In genomic region chr12:94141004-94141764, GRCh38 we compare ENCODE assay signal across 18 cellular contexts. TPM values are rescaled to one million over a fixed set of nuclear protein-coding genes. Genes with fewer than 3 reads are reported as not detected.
DNase-seq lines count a peak whose midpoint lies in the region; ATAC-seq, FAIRE-seq and TF ChIP-seq lines count a peak whose summit lies in the region.
"Had no signal": no experiment of that assay in that cellular context is flagged by ENCODE, and none has a peak within 500 bp of the region (broad histone marks: within the 10 kb centered on the region; RNA-seq: fewer than 3 reads in every experiment).

No MANE protein-coding gene starts in this region.

- intact Hi-C loops in HepG2 (cut with micrococcal nuclease; ENCODE audit: unreplicated experiment) (loop anchor here (10.0 kb wide), 1 partner anchor 164 kb away; no protein-coding TSS in a partner anchor), lower leg skin (cut with DNase I; ENCODE audit: low total_unique reads) (loop anchor here (10.0 kb wide), 1 partner anchor 374 kb away; no protein-coding TSS in a partner anchor)

- H3K9me2 ChIP-seq in Karpas-422 (replicated peaks; ENCODE audit: insufficient read depth, low read length) = no peaks in the 10 kb centered on the region

- peak; percentile 22 for ATAC-seq in HepG2
- ATAC-seq in stimulated activated naive CD8-positive, alpha-beta T cell treated with anti-CD3 and anti-CD28 coated beads, Interleukin-15, amount 100 ng/mL, for 72 hours = peak; percentile 39

- peak overlapping the region in 1 of 2 donors; percentile 50 for H3K27ac Mint-ChIP-seq in stimulated activated naive CD8-positive, alpha-beta T cell treated with anti-CD3 and anti-CD28 coated beads, Interleukin-15, amount 100 ng/mL, for 72 hours
- H3K27ac Mint-ChIP-seq: GM23338 had no signal

- H4K20me1 ChIP-seq in HepG2 (ENCODE audit: insufficient read depth, low read length) (no peaks in the 10 kb centered on the region), Karpas-422 (ENCODE audit: insufficient read depth, low read depth, low read length) (no peaks in the 10 kb centered on the region)

- peak overlapping the region; percentile 14; the same call in 1 of the 2 replicates for H3K4me2 ChIP-seq in HepG2 (ENCODE audit: low read depth, low read length)
- H3K4me2 ChIP-seq in Karpas-422 (ENCODE audit: low read depth, low read length, poor library complexity, severe bottlenecking) = no peak overlapping the region
- H3K4me2 ChIP-seq: GM23338 had no signal

- TF ChIP-seq RAD21 in HepG2 (CRISPR knock-in tag; IDR thresholded peaks at IDR 0.05) = no peak

- WGBS in HepG2 (ENCODE audit: low lambda C conversion rate) = 43% methylated on average over 10 of the region's 15 CpGs
- WGBS in lower leg skin, 2 donors = 96 to 99% methylated on average over 14 to 15 of the region's 15 CpGs

- H3K9me3 Mint-ChIP-seq in stimulated activated naive CD8-positive, alpha-beta T cell treated with anti-CD3 and anti-CD28 coated beads, Interleukin-15, amount 100 ng/mL, for 72 hours = no peaks in the 10 kb centered on the region
- H3K9me3 Mint-ChIP-seq: CD4-positive, CD25-positive, alpha-beta regulatory T cell; GM23338 had no signal

- no peak for FAIRE-seq in HepG2 (lab: Jason Lieb, UNC)

- no peak overlapping the region for H2AFZ ChIP-seq in HepG2 (ENCODE audit: low read length)
- no peak overlapping the region for H2AFZ ChIP-seq in Karpas-422 (ENCODE audit: low read length)

- no peak overlapping the region for H3K4me3 Mint-ChIP-seq in stimulated activated naive CD8-positive, alpha-beta T cell treated with anti-CD3 and anti-CD28 coated beads, Interleukin-15, amount 100 ng/mL, for 72 hours
- H3K4me3 Mint-ChIP-seq: GM23338 had no signal

- no peaks in the 10 kb centered on the region for H3K36me3 ChIP-seq in H7 (replicated peaks; ENCODE audit: control insufficient read depth, insufficient read depth, low read length)
- H3K36me3 ChIP-seq in HepG2 (replicated peaks in 1 of 2; ENCODE audit: control insufficient read depth in 1 of 2, insufficient read depth in 2 of 2, low read length in 2 of 2) = no peaks in the 10 kb centered on the region
- H3K36me3 ChIP-seq in Karpas-422 (ENCODE audit: insufficient read depth, low read length) = no peaks in the 10 kb centered on the region
- H3K36me3 ChIP-seq: HAP-1, Peyer's patch had no signal

- H3K4me1 Mint-ChIP-seq in stimulated activated naive CD8-positive, alpha-beta T cell treated with anti-CD3 and anti-CD28 coated beads, Interleukin-15, amount 100 ng/mL, for 72 hours = no peaks in the 10 kb centered on the region
- H3K4me1 Mint-ChIP-seq: CD4-positive, CD25-positive, alpha-beta regulatory T cell had no signal

- DNase-seq in activated CD8-positive, alpha-beta memory T cell treated with anti-CD3 and anti-CD28 coated beads, Interleukin-2, amount 50 U/mL, for 48 hours = peak; percentile 44
- no peak for DNase-seq in activated CD8-positive, alpha-beta memory T cell treated with anti-CD3 and anti-CD28 coated beads for 24 hours
- DNase-seq in H7 (peak; percentile 30), HepG2 (ENCODE audit: low spot score) (no peak), lower leg skin (ENCODE audit: low spot score in 2 of 2) (no peak), Karpas-422 (no peak)
- DNase-seq in stimulated activated naive CD8-positive, alpha-beta T cell treated with anti-CD3 and anti-CD28 coated beads, Interleukin-15, amount 100 ng/mL, for 72 hours = no peak
- DNase-seq: DMS153, KG1, NCI-H2029 treated with DMSO at 0.1 percent for 48 hours, NCI-H2227 treated with DMSO at 0.1 percent for 48 hours, NCI-H526 treated with DMSO at 0.1 percent for 48 hours, SIG-M5 had no signal

- TF ChIP-seq POLR2A in HepG2 (IDR thresholded peaks at IDR 0.05; ENCODE audit: insufficient read depth in 1 of 2, low read depth in 2 of 2, low read length in 2 of 2) (no peak), lower leg skin (IDR thresholded peaks at IDR 0.05) (no peak)

- no peak overlapping the region for H3K4me3 ChIP-seq in H7 (ENCODE audit: insufficient read depth, low read depth, low read length)
- H3K4me3 ChIP-seq in HepG2 (replicated peaks in 1 of 3; ENCODE audit: insufficient read depth in 1 of 3, low read depth in 2 of 3, low read length in 3 of 3) = no peak overlapping the region; a peak in 1 of 6 replicates
- H3K4me3 ChIP-seq in lower leg skin (ENCODE audit: low read depth, poor library complexity, severe bottlenecking) = no peak overlapping the region
- H3K4me3 ChIP-seq in Karpas-422 (ENCODE audit: low read length) = no peak overlapping the region
- H3K4me3 ChIP-seq: GM23338, HAP-1, Peyer's patch, SK-N-MC had no signal

- TF ChIP-seq EP300 in HepG2 (IDR thresholded peaks at IDR 0.05; ENCODE audit: low read depth in 2 of 2, low read length in 2 of 2) = no peak
- no peak for TF ChIP-seq EP300 in HepG2 (CRISPR knock-in tag; IDR thresholded peaks at IDR 0.05; ENCODE audit: borderline replicate concordance)

- in situ Hi-C loops in HepG2 (cut with HindIII; ENCODE audit: extremely low pct_ligation_motif_present, low pct_unique_long_range_greater_than_20kb) = loop anchor here (10.0 to 25.0 kb wide), 2 partner anchors 294 to 621 kb away; no protein-coding TSS in a partner anchor

- H3K9ac ChIP-seq in HepG2 (ENCODE audit: insufficient read depth, low read depth, low read length) (no peak overlapping the region), Karpas-422 (ENCODE audit: low read length) (no peak overlapping the region)

- H3K4me1 ChIP-seq in HepG2 (ENCODE audit: insufficient read depth, low read length) = peaks cover 36% of the 10 kb centered on the region
- H3K4me1 ChIP-seq in Karpas-422 (ENCODE audit: low read length) = no peaks in the 10 kb centered on the region
- H3K4me1 ChIP-seq: Peyer's patch had no signal

- POLR2A ChIA-PET in HepG2 (lab: Yijun Ruan, JAX) = no interaction called here

- no peak overlapping the region for H3K27ac ChIP-seq in HepG2 (ENCODE audit: extremely low read length, insufficient read depth, low read length)
- H3K27ac ChIP-seq in Karpas-422 (ENCODE audit: low read length) = no peak overlapping the region
- H3K27ac ChIP-seq: Peyer's patch, SK-N-MC had no signal

- TF ChIP-seq CTCF in HepG2 (CRISPR knock-in tag; IDR thresholded peaks at IDR 0.05) = no peak
- TF ChIP-seq CTCF in lower leg skin (IDR thresholded peaks at IDR 0.05) = no peak

- H3K9me3 ChIP-seq in HepG2 (ENCODE audit: low read length) (no peaks in the 10 kb centered on the region), Karpas-422 (ENCODE audit: low read length) (no peaks in the 10 kb centered on the region)
- H3K9me3 ChIP-seq: HAP-1, Peyer's patch had no signal

- H3K27me3 ChIP-seq in H7 (ENCODE audit: control insufficient read depth, insufficient read depth, low read length) (peaks cover 4% of the 10 kb centered on the region), HepG2 (ENCODE audit: control insufficient read depth in 1 of 2, insufficient read depth in 2 of 2, low read length in 2 of 2) (no peaks in the 10 kb centered on the region; a peak in 1 of 5 replicates), Karpas-422 (ENCODE audit: low read length) (no peaks in the 10 kb centered on the region)
- H3K27me3 ChIP-seq: Peyer's patch had no signal

- CTCF ChIA-PET in HepG2 (lab: Yijun Ruan, JAX; ENCODE audit: low intra/inter-chr PET ratio, low total read pairs) = interaction anchor here (0.9 to 1.3 kb wide), 2 partner anchors 8 to 392 kb away, joined by 4 read pairs; no protein-coding TSS in a partner anchor

- H3K27me3 Mint-ChIP-seq in stimulated activated naive CD8-positive, alpha-beta T cell treated with anti-CD3 and anti-CD28 coated beads, Interleukin-15, amount 100 ng/mL, for 72 hours = peaks cover 25% of the 10 kb centered on the region

- no TSS peak for BruUV-seq in HepG2 (replicated peaks; lab: Mats Ljungman, UMichigan)

- H3K79me2 ChIP-seq in HepG2 (ENCODE audit: insufficient read depth, low read length) (no peaks in the 10 kb centered on the region), Karpas-422 (ENCODE audit: low read length) (no peaks in the 10 kb centered on the region)

TF ChIP-seq in HepG2, 621 proteins besides CTCF, POLR2A, EP300 and RAD21 (continues in another document):
- no peak for TF ChIP-seq JARID2 (CRISPR knock-in tag; IDR thresholded peaks at IDR 0.05; ENCODE audit: insufficient replicate concordance)
- no peak for TF ChIP-seq ARNTL (CRISPR knock-in tag; IDR thresholded peaks at IDR 0.05)
- TF ChIP-seq ZBTB8A (CRISPR knock-in tag; IDR thresholded peaks at IDR 0.05; ENCODE audit: borderline replicate concordance, low read depth) = no peak
- TF ChIP-seq CENPX (CRISPR knock-in tag; IDR thresholded peaks at IDR 0.05) = no peak
- no peak for TF ChIP-seq XBP1 (CRISPR knock-in tag; IDR thresholded peaks at IDR 0.05)
- no peak for TF ChIP-seq ZNF841 (CRISPR knock-in tag; IDR thresholded peaks at IDR 0.05; ENCODE audit: borderline replicate concordance)

RNA-seq across cellular contexts. Expression of gene PLXNC1, which starts 7.2 kb away (rescaled TPM):
- total RNA-seq in H7 (2014; rRNA removed; shearing (Covaris generic)) = 0.67 and 1.2 TPM in 2 replicates
- total RNA-seq in HepG2 (2016; rRNA removed; fragmentation: Illumina TruSeq; extraction: Trizol) (7.3 and 11.2 TPM in 2 replicates), lower leg skin (10 to 100 TPM in 1 of 4 donors, 1 to 10 TPM in 3; 7.6 to 10.8 (median 8.2) TPM)
- total RNA-seq in HepG2 (2016; cell fraction: cytosol; rRNA removed; fragmentation: Illumina TruSeq; extraction: Trizol; ENCODE audit: low read depth) = 8.1 and 9.0 TPM in 2 replicates
- total RNA-seq in HepG2 (2016; cell fraction: insoluble cytoplasmic fraction; rRNA removed; fragmentation: Illumina TruSeq; extraction: Trizol) = 6.3 and 12.7 TPM in 2 replicates
- total RNA-seq in HepG2 (2016; cell fraction: membrane; rRNA removed; fragmentation: Illumina TruSeq; extraction: Trizol) = 2.8 and 3.1 TPM in 2 replicates
- 20.3 and 30.3 TPM in 2 replicates for total RNA-seq in HepG2 (2016; cell fraction: nucleus; rRNA removed; fragmentation: Illumina TruSeq; extraction: Trizol)
- 6.0 and 6.6 TPM in 2 replicates for polyA plus RNA-seq in HepG2 (2011; rRNA removed)
- 2.7 and 3.6 TPM in 2 replicates for polyA plus RNA-seq in HepG2 (2011; cell fraction: cytosol; rRNA removed)
- 13.0 and 16.5 TPM in 2 replicates for polyA plus RNA-seq in HepG2 (2011; cell fraction: nucleus; rRNA removed)
- 4.8 and 5.2 TPM in 2 replicates for polyA plus RNA-seq in HepG2 (2012)
- 0.16 and 0.22 TPM in 2 replicates for polyA plus RNA-seq in HepG2 (2016; cell fraction: cytosol; fragmentation: Illumina TruSeq; extraction: Trizol; ENCODE audit: low read depth)
- 3.0 and 3.1 TPM in 2 replicates for polyA plus RNA-seq in HepG2 (2016; cell fraction: insoluble cytoplasmic fraction; fragmentation: Illumina TruSeq; extraction: Trizol; ENCODE audit: low read depth)
- 0.32 and 0.63 TPM in 2 replicates for polyA plus RNA-seq in HepG2 (2016; cell fraction: membrane; fragmentation: Illumina TruSeq; extraction: Trizol; ENCODE audit: low read depth)
- 13.8 and 13.9 TPM in 2 replicates for polyA plus RNA-seq in HepG2 (2016; cell fraction: nucleus; fragmentation: Illumina TruSeq; extraction: Trizol; ENCODE audit: insufficient read depth, low read depth)
- 0.37 and 27.7 TPM in 2 replicates for polyA minus RNA-seq in HepG2 (2011; rRNA and poly(A)+ RNA removed; ENCODE audit: low replicate concordance)
- polyA minus RNA-seq in HepG2 (2011; cell fraction: cytosol; rRNA and poly(A)+ RNA removed) = 6.3 and 6.7 TPM in 2 replicates
- 59.7 and 63.2 TPM in 2 replicates for polyA minus RNA-seq in HepG2 (2011; cell fraction: nucleus; rRNA and poly(A)+ RNA removed)
- 7.9 and 11.9 TPM in 2 replicates for total RNA-seq in Karpas-422 (2014; rRNA removed; shearing (Covaris generic); ENCODE audit: low replicate concordance)

Comparison
In these comparisons a context has a peak if more than half of its experiments do, and no peak if none do; other contexts are left out.
1. DNase-seq: peak in activated CD8-positive, alpha-beta memory T cell treated with anti-CD3 and anti-CD28 coated beads, Interleukin-2, amount 50 U/mL, for 48 hours (single experiment) and H7 (single experiment); none in activated CD8-positive, alpha-beta memory T cell treated with anti-CD3 and anti-CD28 coated beads for 24 hours (single experiment), HepG2 (single experiment), stimulated activated naive CD8-positive, alpha-beta T cell treated with anti-CD3 and anti-CD28 coated beads, Interleukin-15, amount 100 ng/mL, for 72 hours (0 of 2), lower leg skin (0 of 2) and Karpas-422 (single experiment).